1 cellular context compared by ENCODE assay signal in genomic region chr15:67137951-67138935, GRCh38.
TF ChIP-seq lines count a peak whose summit lies in the region.

No MANE protein-coding gene starts in this region.

TF ChIP-seq in GM23338, 12 proteins besides CTCF, POLR2A, EP300 and RAD21 (continued from another document):
- TF ChIP-seq EZH2 (IDR thresholded peaks at IDR 0.05; ENCODE audit: low read depth, unreplicated experiment) (no peak), STAT1 (IDR thresholded peaks at IDR 0.05; ENCODE audit: unreplicated experiment) (no peak), ZNF331 (CRISPR knock-in tag; IDR thresholded peaks at IDR 0.05; ENCODE audit: low read depth) (no peak), JUNB (IDR thresholded peaks at IDR 0.05; ENCODE audit: unreplicated experiment) (no peak), CREB1 (CRISPR knock-in tag; IDR thresholded peaks at IDR 0.05; ENCODE audit: low read depth) (no peak)
